ENCODE assay signal across 25 cellular contexts in the genomic region with DNA sequence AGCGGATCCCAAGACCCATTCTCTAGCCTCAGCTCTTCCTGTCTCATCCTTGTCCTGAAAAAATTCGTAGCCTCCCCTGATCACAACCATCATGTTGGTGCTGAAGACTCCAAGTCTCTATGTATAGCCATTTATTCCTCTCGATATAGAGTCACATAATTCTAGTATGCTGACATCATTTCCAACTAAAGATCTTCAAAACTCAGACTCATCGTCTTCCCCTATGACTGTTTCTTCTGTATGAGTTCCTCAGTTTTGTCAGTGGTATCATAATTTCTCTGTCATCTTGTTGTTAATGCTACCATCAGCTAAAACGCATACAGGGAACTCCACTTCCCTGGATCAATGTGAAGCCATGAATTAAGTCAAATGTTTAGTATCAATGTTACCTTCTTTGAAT. TPM values are rescaled to one million over a fixed set of nuclear protein-coding genes. Genes with fewer than 3 reads are reported as not detected.
"Had no signal": no experiment of that assay in that cellular context is flagged by ENCODE, and none has a peak within 500 bp of the region (broad histone marks: within the 10 kb centered on the region; RNA-seq: fewer than 3 reads in every experiment).

No MANE protein-coding gene starts in this region.

- H3K79me2 ChIP-seq: parathyroid adenoma had no signal

- H2AFZ ChIP-seq: parathyroid adenoma had no signal

- H3K27me3 ChIP-seq: right lobe of liver, testis, tibial nerve, upper lobe of right lung, vagina had no signal

- FAIRE-seq: colon, frontal cortex, kidney had no signal

- H3K27ac ChIP-seq: left ventricle myocardium inferior, lower lobe of right lung, parathyroid adenoma, psoas muscle, right lobe of liver, testis, tibial nerve, upper lobe of right lung, vagina had no signal

- H3K4me3 Mint-ChIP-seq: immature natural killer cell; naive thymus-derived CD4-positive, alpha-beta T cell; nephron progenitor cell; stimulated activated naive B cell treated with anti-CD40 and anti-IgM and Interleukin-4, amounts not matched to agents 10 μg/mL and 1 μg/mL and 100 μg/mL, for 72 hours; stimulated activated naive CD8-positive, alpha-beta T cell treated with anti-CD3 and anti-CD28 coated beads, Interleukin-15, amount 100 ng/mL, for 72 hours had no signal

- H3K4me1 ChIP-seq: left ventricle myocardium inferior, parathyroid adenoma, psoas muscle, upper lobe of right lung, vagina had no signal

- H3K9me3 ChIP-seq: left ventricle myocardium inferior, lower lobe of right lung, psoas muscle, right lobe of liver, testis, tibial nerve, upper lobe of right lung, vagina had no signal

- H3K9ac ChIP-seq: parathyroid adenoma had no signal

- H3K36me3 ChIP-seq: left ventricle myocardium inferior, lower lobe of right lung, right lobe of liver, tibial nerve, upper lobe of right lung, vagina had no signal

- ATAC-seq: esophagus mucosa; naive thymus-derived CD4-positive, alpha-beta T cell; psoas muscle; right lobe of liver; stimulated activated naive B cell treated with anti-CD40 and anti-IgM and Interleukin-4, amounts not matched to agents 10 μg/mL and 1 μg/mL and 100 μg/mL, for 72 hours; stimulated activated naive CD8-positive, alpha-beta T cell treated with anti-CD3 and anti-CD28 coated beads, Interleukin-15, amount 100 ng/mL, for 72 hours; upper lobe of right lung had no signal

- H3K4me3 ChIP-seq: left ventricle myocardium inferior, lower lobe of right lung, psoas muscle, right lobe of liver, testis, tibial nerve, upper lobe of right lung, vagina had no signal

- H3K4me1 Mint-ChIP-seq: immature natural killer cell; naive thymus-derived CD4-positive, alpha-beta T cell; stimulated activated naive B cell treated with anti-CD40 and anti-IgM and Interleukin-4, amounts not matched to agents 10 μg/mL and 1 μg/mL and 100 μg/mL, for 72 hours; stimulated activated naive CD8-positive, alpha-beta T cell treated with anti-CD3 and anti-CD28 coated beads, Interleukin-15, amount 100 ng/mL, for 72 hours had no signal

- DNase-seq: dermis blood vessel endothelial cell; effector CD8-positive, alpha-beta T cell; immature natural killer cell; kidney; left cardiac atrium; left ventricle myocardium inferior; lower lobe of right lung; naive thymus-derived CD4-positive, alpha-beta T cell; nephron progenitor cell; psoas muscle; retina; right lobe of liver; stimulated activated CD4-positive, alpha-beta T cell treated with anti-CD3 and anti-CD28 coated beads, Interleukin-2, amount 100 ng/mL, for 24 hours; stimulated activated CD4-positive, alpha-beta T cell treated with anti-CD3 and anti-CD28 coated beads, Interleukin-4, amount 100 ng/mL, for 4 hours; stimulated activated naive B cell treated with anti-CD40 and anti-IgM and Interleukin-4, amounts not matched to agents 10 μg/mL and 1 μg/mL and 100 μg/mL, for 72 hours; stimulated activated naive CD8-positive, alpha-beta T cell treated with anti-CD3 and anti-CD28 coated beads, Interleukin-15, amount 100 ng/mL, for 72 hours; testis; upper lobe of right lung had no signal

- H3K9me3 Mint-ChIP-seq: stimulated activated naive B cell treated with anti-CD40 and anti-IgM and Interleukin-4, amounts not matched to agents 10 μg/mL and 1 μg/mL and 100 μg/mL, for 72 hours; stimulated activated naive CD8-positive, alpha-beta T cell treated with anti-CD3 and anti-CD28 coated beads, Interleukin-15, amount 100 ng/mL, for 72 hours had no signal

- H3K36me3 Mint-ChIP-seq: immature natural killer cell; naive thymus-derived CD4-positive, alpha-beta T cell; stimulated activated naive B cell treated with anti-CD40 and anti-IgM and Interleukin-4, amounts not matched to agents 10 μg/mL and 1 μg/mL and 100 μg/mL, for 72 hours had no signal

- H3K27ac Mint-ChIP-seq: immature natural killer cell; naive thymus-derived CD4-positive, alpha-beta T cell; nephron progenitor cell; stimulated activated naive B cell treated with anti-CD40 and anti-IgM and Interleukin-4, amounts not matched to agents 10 μg/mL and 1 μg/mL and 100 μg/mL, for 72 hours; stimulated activated naive CD8-positive, alpha-beta T cell treated with anti-CD3 and anti-CD28 coated beads, Interleukin-15, amount 100 ng/mL, for 72 hours had no signal

- H3K27me3 Mint-ChIP-seq: stimulated activated naive B cell treated with anti-CD40 and anti-IgM and Interleukin-4, amounts not matched to agents 10 μg/mL and 1 μg/mL and 100 μg/mL, for 72 hours had no signal

RNA-seq across cellular contexts. Expression of gene UNC5C, which starts 41.2 kb away (rescaled TPM):
- total RNA-seq: mononuclear cell; naive thymus-derived CD4-positive, alpha-beta T cell had no signal
- polyA plus RNA-seq: immature natural killer cell; naive thymus-derived CD4-positive, alpha-beta T cell had no signal
